1 cellular context compared by ENCODE assay signal in genomic region chr16:85221081-85221809, GRCh38.
TF ChIP-seq lines count a peak whose summit lies in the region.

No MANE protein-coding gene starts in this region.

TF ChIP-seq in IMR-90, 13 proteins besides CTCF, POLR2A, EP300 and RAD21 (continued from another document):
- TF ChIP-seq BHLHE40 (IDR thresholded peaks at IDR 0.05; ENCODE audit: low read depth, low read length): no peak
- no peak for TF ChIP-seq RFX5 (IDR thresholded peaks at IDR 0.05; ENCODE audit: low read depth, low read length)
- no peak for TF ChIP-seq CEBPB (IDR thresholded peaks at IDR 0.05; ENCODE audit: low read depth, low read length)
- no peak for TF ChIP-seq FOS (IDR thresholded peaks at IDR 0.05; ENCODE audit: low read depth, low read length)
- no peak for TF ChIP-seq SMC3 (IDR thresholded peaks at IDR 0.05; ENCODE audit: low read depth, low read length)
- TF ChIP-seq NFE2L2 (IDR thresholded peaks at IDR 0.05; ENCODE audit: low read depth, low read length): no peak
- TF ChIP-seq MAFK (IDR thresholded peaks at IDR 0.05; ENCODE audit: low read depth, low read length): no peak
